In the genomic region with DNA sequence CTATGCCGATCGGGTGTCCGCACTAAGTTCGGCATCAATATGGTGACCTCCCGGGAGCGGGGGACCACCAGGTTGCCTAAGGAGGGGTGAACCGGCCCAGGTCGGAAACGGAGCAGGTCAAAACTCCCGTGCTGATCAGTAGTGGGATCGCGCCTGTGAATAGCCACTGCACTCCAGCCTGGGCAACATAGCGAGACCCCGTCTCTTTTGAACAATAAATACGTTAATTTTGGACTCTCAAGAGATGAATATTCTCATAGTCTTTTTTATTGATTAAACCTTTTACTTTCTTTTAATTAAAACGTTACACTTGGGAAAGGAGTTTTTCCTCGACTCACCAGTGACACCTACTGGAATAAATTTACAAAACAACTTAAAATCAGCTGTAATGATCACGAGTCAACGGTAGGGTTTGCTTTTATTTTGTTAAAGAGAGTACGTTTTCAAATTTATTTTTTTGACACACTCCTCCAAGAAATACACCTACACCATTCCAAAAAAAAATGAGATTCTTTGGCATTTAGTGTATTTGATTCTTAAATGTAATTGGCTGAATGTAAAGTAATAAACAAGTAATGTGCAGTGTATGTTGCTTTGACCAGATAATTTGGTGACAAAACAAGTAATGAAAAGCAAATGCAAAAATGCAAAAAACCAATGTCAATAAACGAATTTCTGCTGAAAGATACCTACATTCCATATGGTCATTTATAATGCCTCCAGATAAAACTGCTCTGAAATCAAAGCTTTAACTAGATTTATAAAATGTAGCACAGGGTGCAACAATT, we compare ENCODE assay signal across 1 cellular context.
TF ChIP-seq lines count a peak whose summit lies in the region.

No MANE protein-coding gene starts in this region.

TF ChIP-seq in GM12878, 131 proteins besides CTCF, POLR2A, EP300 and RAD21 (continued from another document and continues in another):
- TF ChIP-seq, protein P1, sequence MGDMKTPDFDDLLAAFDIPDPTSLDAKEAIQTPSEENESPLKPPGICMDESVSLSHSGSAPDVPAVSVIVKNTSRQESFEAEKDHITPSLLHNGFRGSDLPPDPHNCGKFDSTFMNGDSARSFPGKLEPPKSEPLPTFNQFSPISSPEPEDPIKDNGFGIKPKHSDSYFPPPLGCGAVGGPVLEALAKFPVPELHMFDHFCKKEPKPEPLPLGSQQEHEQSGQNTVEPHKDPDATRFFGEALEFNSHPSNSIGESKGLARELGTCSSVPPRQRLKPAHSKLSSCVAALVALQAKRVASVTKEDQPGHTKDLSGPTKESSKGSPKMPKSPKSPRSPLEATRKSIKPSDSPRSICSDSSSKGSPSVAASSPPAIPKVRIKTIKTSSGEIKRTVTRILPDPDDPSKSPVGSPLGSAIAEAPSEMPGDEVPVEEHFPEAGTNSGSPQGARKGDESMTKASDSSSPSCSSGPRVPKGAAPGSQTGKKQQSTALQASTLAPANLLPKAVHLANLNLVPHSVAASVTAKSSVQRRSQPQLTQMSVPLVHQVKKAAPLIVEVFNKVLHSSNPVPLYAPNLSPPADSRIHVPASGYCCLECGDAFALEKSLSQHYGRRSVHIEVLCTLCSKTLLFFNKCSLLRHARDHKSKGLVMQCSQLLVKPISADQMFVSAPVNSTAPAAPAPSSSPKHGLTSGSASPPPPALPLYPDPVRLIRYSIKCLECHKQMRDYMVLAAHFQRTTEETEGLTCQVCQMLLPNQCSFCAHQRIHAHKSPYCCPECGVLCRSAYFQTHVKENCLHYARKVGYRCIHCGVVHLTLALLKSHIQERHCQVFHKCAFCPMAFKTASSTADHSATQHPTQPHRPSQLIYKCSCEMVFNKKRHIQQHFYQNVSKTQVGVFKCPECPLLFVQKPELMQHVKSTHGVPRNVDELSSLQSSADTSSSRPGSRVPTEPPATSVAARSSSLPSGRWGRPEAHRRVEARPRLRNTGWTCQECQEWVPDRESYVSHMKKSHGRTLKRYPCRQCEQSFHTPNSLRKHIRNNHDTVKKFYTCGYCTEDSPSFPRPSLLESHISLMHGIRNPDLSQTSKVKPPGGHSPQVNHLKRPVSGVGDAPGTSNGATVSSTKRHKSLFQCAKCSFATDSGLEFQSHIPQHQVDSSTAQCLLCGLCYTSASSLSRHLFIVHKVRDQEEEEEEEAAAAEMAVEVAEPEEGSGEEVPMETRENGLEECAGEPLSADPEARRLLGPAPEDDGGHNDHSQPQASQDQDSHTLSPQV (IDR thresholded peaks at IDR 0.05) = peak; percentile 72; the same call in 1 of the 2 replicates
- TF ChIP-seq CHD2 (IDR thresholded peaks at IDR 0.05; ENCODE audit: borderline replicate concordance, low read depth, low read length) = no peak
- no peak for TF ChIP-seq ETV6 (conservative IDR thresholded peaks at IDR 0.05 in 1 of 2, IDR thresholded peaks at IDR 0.05 in 1 of 2; ENCODE audit: borderline replicate concordance in 1 of 2, low read depth in 1 of 2)
- TF ChIP-seq BHLHE40 (IDR thresholded peaks at IDR 0.05; ENCODE audit: borderline replicate concordance in 1 of 2, low read depth in 2 of 2, low read length in 1 of 2) = no peak
- no peak for TF ChIP-seq SMAD5 (IDR thresholded peaks at IDR 0.05; ENCODE audit: low read depth)
- peak; percentile 48; the same call in 1 of the 2 replicates for TF ChIP-seq NFIC (IDR thresholded peaks at IDR 0.05; ENCODE audit: low read depth, low read length)
- peak; percentile 97 for TF ChIP-seq ZNF24 (IDR thresholded peaks at IDR 0.05)
- TF ChIP-seq, protein P2, sequence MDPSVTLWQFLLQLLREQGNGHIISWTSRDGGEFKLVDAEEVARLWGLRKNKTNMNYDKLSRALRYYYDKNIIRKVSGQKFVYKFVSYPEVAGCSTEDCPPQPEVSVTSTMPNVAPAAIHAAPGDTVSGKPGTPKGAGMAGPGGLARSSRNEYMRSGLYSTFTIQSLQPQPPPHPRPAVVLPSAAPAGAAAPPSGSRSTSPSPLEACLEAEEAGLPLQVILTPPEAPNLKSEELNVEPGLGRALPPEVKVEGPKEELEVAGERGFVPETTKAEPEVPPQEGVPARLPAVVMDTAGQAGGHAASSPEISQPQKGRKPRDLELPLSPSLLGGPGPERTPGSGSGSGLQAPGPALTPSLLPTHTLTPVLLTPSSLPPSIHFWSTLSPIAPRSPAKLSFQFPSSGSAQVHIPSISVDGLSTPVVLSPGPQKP (IDR thresholded peaks at IDR 0.05; ENCODE audit: low read depth, low read length) = no peak
- TF ChIP-seq EGR1 (IDR thresholded peaks at IDR 0.05; ENCODE audit: borderline replicate concordance in 1 of 2, low read depth in 2 of 2, low read length in 2 of 2) = no peak
- TF ChIP-seq IKZF2 (IDR thresholded peaks at IDR 0.05) = peak; percentile 56 to 64; a peak in 3 of 4 replicates
- TF ChIP-seq TCF12 (IDR thresholded peaks at IDR 0.05; ENCODE audit: low read depth, low read length) = no peak
- TF ChIP-seq IRF4 (IDR thresholded peaks at IDR 0.05; ENCODE audit: low read depth, low read length) = 0 out of 2 replicates have a peak, but pooled peaks have one; percentile 49
- TF ChIP-seq, protein P3, sequence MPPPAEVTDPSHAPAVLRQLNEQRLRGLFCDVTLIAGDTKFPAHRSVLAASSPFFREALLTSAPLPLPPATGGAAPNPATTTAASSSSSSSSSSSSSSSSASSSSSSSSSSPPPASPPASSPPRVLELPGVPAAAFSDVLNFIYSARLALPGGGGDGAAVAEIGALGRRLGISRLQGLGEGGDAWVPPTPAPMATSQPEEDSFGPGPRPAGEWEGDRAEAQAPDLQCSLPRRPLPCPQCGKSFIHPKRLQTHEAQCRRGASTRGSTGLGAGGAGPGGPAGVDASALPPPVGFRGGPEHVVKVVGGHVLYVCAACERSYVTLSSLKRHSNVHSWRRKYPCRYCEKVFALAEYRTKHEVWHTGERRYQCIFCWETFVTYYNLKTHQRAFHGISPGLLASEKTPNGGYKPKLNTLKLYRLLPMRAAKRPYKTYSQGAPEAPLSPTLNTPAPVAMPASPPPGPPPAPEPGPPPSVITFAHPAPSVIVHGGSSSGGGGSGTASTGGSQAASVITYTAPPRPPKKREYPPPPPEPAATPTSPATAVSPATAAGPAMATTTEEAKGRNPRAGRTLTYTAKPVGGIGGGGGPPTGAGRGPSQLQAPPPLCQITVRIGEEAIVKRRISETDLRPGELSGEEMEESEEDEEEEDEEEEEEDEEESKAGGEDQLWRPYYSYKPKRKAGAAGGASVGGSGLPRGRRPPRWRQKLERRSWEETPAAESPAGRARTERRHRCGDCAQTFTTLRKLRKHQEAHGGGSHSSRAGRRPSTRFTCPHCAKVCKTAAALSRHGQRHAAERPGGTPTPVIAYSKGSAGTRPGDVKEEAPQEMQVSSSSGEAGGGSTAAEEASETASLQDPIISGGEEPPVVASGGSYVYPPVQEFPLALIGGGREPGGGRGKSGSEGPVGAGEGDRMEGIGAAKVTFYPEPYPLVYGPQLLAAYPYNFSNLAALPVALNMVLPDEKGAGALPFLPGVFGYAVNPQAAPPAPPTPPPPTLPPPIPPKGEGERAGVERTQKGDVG (CRISPR knock-in tag; IDR thresholded peaks at IDR 0.05) = no peak
- TF ChIP-seq, protein P4, sequence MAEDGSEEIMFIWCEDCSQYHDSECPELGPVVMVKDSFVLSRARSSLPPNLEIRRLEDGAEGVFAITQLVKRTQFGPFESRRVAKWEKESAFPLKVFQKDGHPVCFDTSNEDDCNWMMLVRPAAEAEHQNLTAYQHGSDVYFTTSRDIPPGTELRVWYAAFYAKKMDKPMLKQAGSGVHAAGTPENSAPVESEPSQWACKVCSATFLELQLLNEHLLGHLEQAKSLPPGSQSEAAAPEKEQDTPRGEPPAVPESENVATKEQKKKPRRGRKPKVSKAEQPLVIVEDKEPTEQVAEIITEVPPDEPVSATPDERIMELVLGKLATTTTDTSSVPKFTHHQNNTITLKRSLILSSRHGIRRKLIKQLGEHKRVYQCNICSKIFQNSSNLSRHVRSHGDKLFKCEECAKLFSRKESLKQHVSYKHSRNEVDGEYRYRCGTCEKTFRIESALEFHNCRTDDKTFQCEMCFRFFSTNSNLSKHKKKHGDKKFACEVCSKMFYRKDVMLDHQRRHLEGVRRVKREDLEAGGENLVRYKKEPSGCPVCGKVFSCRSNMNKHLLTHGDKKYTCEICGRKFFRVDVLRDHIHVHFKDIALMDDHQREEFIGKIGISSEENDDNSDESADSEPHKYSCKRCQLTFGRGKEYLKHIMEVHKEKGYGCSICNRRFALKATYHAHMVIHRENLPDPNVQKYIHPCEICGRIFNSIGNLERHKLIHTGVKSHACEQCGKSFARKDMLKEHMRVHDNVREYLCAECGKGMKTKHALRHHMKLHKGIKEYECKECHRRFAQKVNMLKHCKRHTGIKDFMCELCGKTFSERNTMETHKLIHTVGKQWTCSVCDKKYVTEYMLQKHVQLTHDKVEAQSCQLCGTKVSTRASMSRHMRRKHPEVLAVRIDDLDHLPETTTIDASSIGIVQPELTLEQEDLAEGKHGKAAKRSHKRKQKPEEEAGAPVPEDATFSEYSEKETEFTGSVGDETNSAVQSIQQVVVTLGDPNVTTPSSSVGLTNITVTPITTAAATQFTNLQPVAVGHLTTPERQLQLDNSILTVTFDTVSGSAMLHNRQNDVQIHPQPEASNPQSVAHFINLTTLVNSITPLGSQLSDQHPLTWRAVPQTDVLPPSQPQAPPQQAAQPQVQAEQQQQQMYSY (CRISPR knock-in tag; IDR thresholded peaks at IDR 0.05) = no peak
- TF ChIP-seq HDGF (IDR thresholded peaks at IDR 0.05) = no peak
- TF ChIP-seq SMARCA5 (IDR thresholded peaks at IDR 0.05) = peak; percentile 92
- no peak for TF ChIP-seq TBL1XR1 (IDR thresholded peaks at IDR 0.05; ENCODE audit: low read depth, low read length)
- TF ChIP-seq SP1 (IDR thresholded peaks at IDR 0.05; ENCODE audit: low read depth, low read length) = no peak
- TF ChIP-seq ZSCAN29 (IDR thresholded peaks at IDR 0.05) = peak; percentile 78
- TF ChIP-seq CHD1 (IDR thresholded peaks at IDR 0.05; ENCODE audit: low read depth, low read length) = no peak
- TF ChIP-seq SIN3A (IDR thresholded peaks at IDR 0.05; ENCODE audit: low read depth, low read length) = no peak
- no peak; the same call in 1 of the 2 replicates for TF ChIP-seq TCF7 (IDR thresholded peaks at IDR 0.05; ENCODE audit: borderline replicate concordance)
- no peak for TF ChIP-seq CEBPB (IDR thresholded peaks at IDR 0.05; ENCODE audit: borderline replicate concordance in 1 of 2, low read depth in 2 of 2, low read length in 2 of 2)
- no peak for TF ChIP-seq CHD4 (IDR thresholded peaks at IDR 0.05)
- TF ChIP-seq ZNF274 (IDR thresholded peaks at IDR 0.05; ENCODE audit: insufficient read depth, insufficient read length) = no peak
- TF ChIP-seq NBN (IDR thresholded peaks at IDR 0.05) = peak; percentile 84
- TF ChIP-seq CREM (IDR thresholded peaks at IDR 0.05; ENCODE audit: low read depth) = no peak
- TF ChIP-seq, protein P5, sequence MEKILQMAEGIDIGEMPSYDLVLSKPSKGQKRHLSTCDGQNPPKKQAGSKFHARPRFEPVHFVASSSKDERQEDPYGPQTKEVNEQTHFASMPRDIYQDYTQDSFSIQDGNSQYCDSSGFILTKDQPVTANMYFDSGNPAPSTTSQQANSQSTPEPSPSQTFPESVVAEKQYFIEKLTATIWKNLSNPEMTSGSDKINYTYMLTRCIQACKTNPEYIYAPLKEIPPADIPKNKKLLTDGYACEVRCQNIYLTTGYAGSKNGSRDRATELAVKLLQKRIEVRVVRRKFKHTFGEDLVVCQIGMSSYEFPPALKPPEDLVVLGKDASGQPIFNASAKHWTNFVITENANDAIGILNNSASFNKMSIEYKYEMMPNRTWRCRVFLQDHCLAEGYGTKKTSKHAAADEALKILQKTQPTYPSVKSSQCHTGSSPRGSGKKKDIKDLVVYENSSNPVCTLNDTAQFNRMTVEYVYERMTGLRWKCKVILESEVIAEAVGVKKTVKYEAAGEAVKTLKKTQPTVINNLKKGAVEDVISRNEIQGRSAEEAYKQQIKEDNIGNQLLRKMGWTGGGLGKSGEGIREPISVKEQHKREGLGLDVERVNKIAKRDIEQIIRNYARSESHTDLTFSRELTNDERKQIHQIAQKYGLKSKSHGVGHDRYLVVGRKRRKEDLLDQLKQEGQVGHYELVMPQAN (conservative IDR thresholded peaks at IDR 0.05) = peak; percentile 16; the same call in 1 of the 2 replicates
- no peak for TF ChIP-seq ASH2L (IDR thresholded peaks at IDR 0.05; ENCODE audit: borderline replicate concordance, low read depth)
- TF ChIP-seq ZNF217 (IDR thresholded peaks at IDR 0.05) = peak; percentile 97
- no peak for TF ChIP-seq SIX5 (IDR thresholded peaks at IDR 0.05; ENCODE audit: low read depth, low read length, severe bottlenecking)
- TF ChIP-seq FOS (IDR thresholded peaks at IDR 0.05; ENCODE audit: borderline replicate concordance, extremely low read depth, insufficient read length) = no peak
- no peak for TF ChIP-seq RAD51 (IDR thresholded peaks at IDR 0.05)
- TF ChIP-seq, protein P6, sequence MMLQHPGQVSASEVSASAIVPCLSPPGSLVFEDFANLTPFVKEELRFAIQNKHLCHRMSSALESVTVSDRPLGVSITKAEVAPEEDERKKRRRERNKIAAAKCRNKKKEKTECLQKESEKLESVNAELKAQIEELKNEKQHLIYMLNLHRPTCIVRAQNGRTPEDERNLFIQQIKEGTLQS (IDR thresholded peaks at IDR 0.05; ENCODE audit: borderline replicate concordance, extremely low read depth, low read depth, low read length) = 0 out of 2 replicates have a peak, but pooled peaks have one; percentile 25
- TF ChIP-seq, protein P7, sequence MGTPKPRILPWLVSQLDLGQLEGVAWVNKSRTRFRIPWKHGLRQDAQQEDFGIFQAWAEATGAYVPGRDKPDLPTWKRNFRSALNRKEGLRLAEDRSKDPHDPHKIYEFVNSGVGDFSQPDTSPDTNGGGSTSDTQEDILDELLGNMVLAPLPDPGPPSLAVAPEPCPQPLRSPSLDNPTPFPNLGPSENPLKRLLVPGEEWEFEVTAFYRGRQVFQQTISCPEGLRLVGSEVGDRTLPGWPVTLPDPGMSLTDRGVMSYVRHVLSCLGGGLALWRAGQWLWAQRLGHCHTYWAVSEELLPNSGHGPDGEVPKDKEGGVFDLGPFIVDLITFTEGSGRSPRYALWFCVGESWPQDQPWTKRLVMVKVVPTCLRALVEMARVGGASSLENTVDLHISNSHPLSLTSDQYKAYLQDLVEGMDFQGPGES (IDR thresholded peaks at IDR 0.05) = no peak
- no peak for TF ChIP-seq RELA (IDR thresholded peaks at IDR 0.05; ENCODE audit: borderline replicate concordance, partially characterized antibody)
- TF ChIP-seq, protein P8, sequence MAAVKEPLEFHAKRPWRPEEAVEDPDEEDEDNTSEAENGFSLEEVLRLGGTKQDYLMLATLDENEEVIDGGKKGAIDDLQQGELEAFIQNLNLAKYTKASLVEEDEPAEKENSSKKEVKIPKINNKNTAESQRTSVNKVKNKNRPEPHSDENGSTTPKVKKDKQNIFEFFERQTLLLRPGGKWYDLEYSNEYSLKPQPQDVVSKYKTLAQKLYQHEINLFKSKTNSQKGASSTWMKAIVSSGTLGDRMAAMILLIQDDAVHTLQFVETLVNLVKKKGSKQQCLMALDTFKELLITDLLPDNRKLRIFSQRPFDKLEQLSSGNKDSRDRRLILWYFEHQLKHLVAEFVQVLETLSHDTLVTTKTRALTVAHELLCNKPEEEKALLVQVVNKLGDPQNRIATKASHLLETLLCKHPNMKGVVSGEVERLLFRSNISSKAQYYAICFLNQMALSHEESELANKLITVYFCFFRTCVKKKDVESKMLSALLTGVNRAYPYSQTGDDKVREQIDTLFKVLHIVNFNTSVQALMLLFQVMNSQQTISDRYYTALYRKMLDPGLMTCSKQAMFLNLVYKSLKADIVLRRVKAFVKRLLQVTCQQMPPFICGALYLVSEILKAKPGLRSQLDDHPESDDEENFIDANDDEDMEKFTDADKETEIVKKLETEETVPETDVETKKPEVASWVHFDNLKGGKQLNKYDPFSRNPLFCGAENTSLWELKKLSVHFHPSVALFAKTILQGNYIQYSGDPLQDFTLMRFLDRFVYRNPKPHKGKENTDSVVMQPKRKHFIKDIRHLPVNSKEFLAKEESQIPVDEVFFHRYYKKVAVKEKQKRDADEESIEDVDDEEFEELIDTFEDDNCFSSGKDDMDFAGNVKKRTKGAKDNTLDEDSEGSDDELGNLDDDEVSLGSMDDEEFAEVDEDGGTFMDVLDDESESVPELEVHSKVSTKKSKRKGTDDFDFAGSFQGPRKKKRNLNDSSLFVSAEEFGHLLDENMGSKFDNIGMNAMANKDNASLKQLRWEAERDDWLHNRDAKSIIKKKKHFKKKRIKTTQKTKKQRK (IDR thresholded peaks at IDR 0.05; ENCODE audit: low read depth, low read length) = no peak
